Comparison of ENCODE assay signal across 17 cellular contexts in the genomic region with DNA sequence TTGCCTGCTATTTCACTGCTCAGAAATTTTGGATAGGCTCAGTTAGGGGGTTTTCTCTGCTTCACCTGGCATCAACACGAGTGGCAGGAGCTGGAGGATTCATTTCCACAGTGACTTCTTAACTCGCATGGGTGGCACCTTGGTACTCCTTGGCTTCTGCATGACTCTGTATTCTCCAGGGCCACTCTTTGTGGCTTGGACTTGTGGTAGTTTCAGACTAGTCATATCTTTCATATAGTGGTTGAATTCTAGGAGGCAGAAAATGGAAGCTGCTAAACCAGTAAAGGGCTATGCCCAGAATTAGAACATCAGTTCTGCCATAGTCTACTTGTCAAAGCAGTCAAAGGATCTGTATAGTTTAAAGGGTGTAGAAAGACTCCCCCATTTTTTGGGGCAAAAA.
A peak's percentile ranks its signal among the peaks of the same experiment; 100 is the strongest.
DNase-seq lines count a peak whose midpoint lies in the region; ATAC-seq lines count a peak whose summit lies in the region.
"Had no signal": no experiment of that assay in that cellular context is flagged by ENCODE, and none has a peak within 500 bp of the region (broad histone marks: within the 10 kb centered on the region; RNA-seq: fewer than 3 reads in every experiment).

No MANE protein-coding gene starts in this region.

- peaks cover 24% of the 10 kb centered on the region for H3K4me1 Mint-ChIP-seq in activated naive CD8-positive, alpha-beta T cell treated with anti-CD3 and anti-CD28 coated beads, Interleukin-2, amount 50 U/mL, for 24 hours

- H3K36me3 Mint-ChIP-seq in activated naive CD8-positive, alpha-beta T cell treated with anti-CD3 and anti-CD28 coated beads, Interleukin-2, amount 50 U/mL, for 24 hours (ENCODE audit: low read depth): peaks cover 52% of the 10 kb centered on the region

- H3K4me3 Mint-ChIP-seq in activated naive CD8-positive, alpha-beta T cell treated with anti-CD3 and anti-CD28 coated beads, Interleukin-2, amount 50 U/mL, for 24 hours: no peak overlapping the region
- H3K4me3 Mint-ChIP-seq: activated T-cell treated with anti-CD3 and anti-CD28 coated beads, Interleukin-2, amount 50 U/mL, for 4 hours; B cell had no signal

- ATAC-seq in GM18868 (IDR thresholded peaks at IDR 0.05; ENCODE audit: unreplicated experiment) (peak; percentile 88), GM21529 (IDR thresholded peaks at IDR 0.05; ENCODE audit: unreplicated experiment) (peak; percentile 63), HG03378 (IDR thresholded peaks at IDR 0.05; ENCODE audit: unreplicated experiment) (peak; percentile 75)
- peak; percentile 68 for ATAC-seq in activated naive CD8-positive, alpha-beta T cell treated with anti-CD3 and anti-CD28 coated beads, Interleukin-2, amount 50 U/mL, for 24 hours

- no peaks in the 10 kb centered on the region for H3K9me3 Mint-ChIP-seq in activated naive CD8-positive, alpha-beta T cell treated with anti-CD3 and anti-CD28 coated beads, Interleukin-2, amount 50 U/mL, for 24 hours
- H3K9me3 Mint-ChIP-seq: activated T-cell treated with anti-CD3 and anti-CD28 coated beads, Interleukin-2, amount 50 U/mL, for 4 hours had no signal

- no peaks in the 10 kb centered on the region for H3K27me3 Mint-ChIP-seq in activated naive CD8-positive, alpha-beta T cell treated with anti-CD3 and anti-CD28 coated beads, Interleukin-2, amount 50 U/mL, for 24 hours
- H3K27me3 Mint-ChIP-seq: B cell had no signal

- DNase-seq in activated naive CD8-positive, alpha-beta T cell treated with anti-CD3 and anti-CD28 coated beads, Interleukin-2, amount 50 U/mL, for 24 hours: no peak
- DNase-seq in pons (ENCODE audit: low spot score): no peak
- DNase-seq in NCI-H526 (lab: John Stamatoyannopoulos, UW): no peak
- DNase-seq in NCI-H2227 (lab: John Stamatoyannopoulos, UW; ENCODE audit: unreplicated experiment): no peak
- DNase-seq: activated CD4-positive, alpha-beta T cell treated with anti-CD3 and anti-CD28 coated beads for 48 hours; activated T-cell treated with anti-CD3 and anti-CD28 coated beads, Interleukin-2, amount 50 U/mL, for 4 hours; caudate nucleus; effector CD8-positive, alpha-beta T cell; glutamatergic neuron; NCI-H146; NCI-H2227 treated with DMSO at 0.1 percent for 48 hours; ovary; RPMI8226 had no signal

- H3K27ac Mint-ChIP-seq in activated naive CD8-positive, alpha-beta T cell treated with anti-CD3 and anti-CD28 coated beads, Interleukin-2, amount 50 U/mL, for 24 hours: peak overlapping the region; percentile 20
- H3K27ac Mint-ChIP-seq: B cell had no signal
